ENCODE assay signal across 8 cellular contexts in genomic region chr6:11236351-11236750, GRCh38. TPM values are rescaled to one million over a fixed set of nuclear protein-coding genes. Genes with fewer than 3 reads are reported as not detected.
A peak's percentile ranks its signal among the peaks of the same experiment; 100 is the strongest.
DNase-seq lines count a peak whose midpoint lies in the region; ATAC-seq and TF ChIP-seq lines count a peak whose summit lies in the region.

No MANE protein-coding gene starts in this region.

- no peaks in the 10 kb centered on the region for H3K36me3 Mint-ChIP-seq in chondrocyte (ENCODE audit: low read depth)
- peaks cover 14% of the 10 kb centered on the region for H3K36me3 Mint-ChIP-seq in stimulated activated effector memory CD8-positive, alpha-beta T cell treated with anti-CD3 and anti-CD28 coated beads, Interleukin-12 subunit alpha, Interleukin-12 subunit beta, amount 100 ng/mL, for 72 hours

- H3K27ac Mint-ChIP-seq in chondrocyte (ENCODE audit: unreplicated experiment): peak overlapping the region; percentile 42
- H3K27ac Mint-ChIP-seq in stimulated activated effector memory CD8-positive, alpha-beta T cell treated with anti-CD3 and anti-CD28 coated beads, Interleukin-12 subunit alpha, Interleukin-12 subunit beta, amount 100 ng/mL, for 72 hours: peak overlapping the region; percentile 93

- H3K9me3 Mint-ChIP-seq in chondrocyte (ENCODE audit: low read depth): no peaks in the 10 kb centered on the region
- H3K9me3 Mint-ChIP-seq in stimulated activated effector memory CD8-positive, alpha-beta T cell treated with anti-CD3 and anti-CD28 coated beads, Interleukin-12 subunit alpha, Interleukin-12 subunit beta, amount 100 ng/mL, for 72 hours: no peaks in the 10 kb centered on the region

- peaks cover 27% of the 10 kb centered on the region for H3K4me1 Mint-ChIP-seq in chondrocyte (ENCODE audit: low read depth)
- peaks cover 44% of the 10 kb centered on the region for H3K4me1 Mint-ChIP-seq in stimulated activated effector memory CD8-positive, alpha-beta T cell treated with anti-CD3 and anti-CD28 coated beads, Interleukin-12 subunit alpha, Interleukin-12 subunit beta, amount 100 ng/mL, for 72 hours

- peak; percentile 64 for DNase-seq in GM20000 (ENCODE audit: low spot score)
- peak; percentile 59 for DNase-seq in NCI-H226
- DNase-seq in chondrocyte (ENCODE audit: low spot score): no peak
- DNase-seq in stimulated activated effector memory CD8-positive, alpha-beta T cell treated with anti-CD3 and anti-CD28 coated beads, Interleukin-12 subunit alpha, Interleukin-12 subunit beta, amount 100 ng/mL, for 72 hours (ENCODE audit: low spot score in 2 of 2): no peak
- DNase-seq in retina: no peak
- no peak for DNase-seq in NCI-H82 (lab: John Stamatoyannopoulos, UW)

- ATAC-seq in stimulated activated effector memory CD8-positive, alpha-beta T cell treated with anti-CD3 and anti-CD28 coated beads, Interleukin-12 subunit alpha, Interleukin-12 subunit beta, amount 100 ng/mL, for 72 hours: peak; percentile 74
- ATAC-seq in HG02571 (IDR thresholded peaks at IDR 0.05; ENCODE audit: unreplicated experiment) (no peak), HG03175 (IDR thresholded peaks at IDR 0.05; ENCODE audit: unreplicated experiment) (no peak)

- H3K27me3 Mint-ChIP-seq in chondrocyte (ENCODE audit: low read depth): no peaks in the 10 kb centered on the region

- no peak overlapping the region for H3K4me3 Mint-ChIP-seq in chondrocyte (ENCODE audit: unreplicated experiment)
- peak overlapping the region; percentile 33 for H3K4me3 Mint-ChIP-seq in stimulated activated effector memory CD8-positive, alpha-beta T cell treated with anti-CD3 and anti-CD28 coated beads, Interleukin-12 subunit alpha, Interleukin-12 subunit beta, amount 100 ng/mL, for 72 hours

- TF ChIP-seq CTCF in GM20000 (IDR thresholded peaks at IDR 0.05; ENCODE audit: extremely low read depth, missing control alignments): no peak
- TF ChIP-seq CTCF in chondrocyte (IDR thresholded peaks at IDR 0.05): no peak

RNA-seq across cellular contexts. Expression of gene NEDD9, which starts 3.9 kb away (rescaled TPM):
- 23.2 to 42.0 TPM (median 25.2 TPM) in 3 replicates for total RNA-seq in chondrocyte

Comparison
In these comparisons a context has a peak if more than half of its experiments do, and no peak if none do; other contexts are left out.
1. DNase-seq: peak in GM20000 (single experiment) and NCI-H226 (single experiment); none in chondrocyte (single experiment), stimulated activated effector memory CD8-positive, alpha-beta T cell treated with anti-CD3 and anti-CD28 coated beads, Interleukin-12 subunit alpha, Interleukin-12 subunit beta, amount 100 ng/mL, for 72 hours (0 of 2), retina (single experiment) and NCI-H82 (single experiment).